In the genomic region with DNA sequence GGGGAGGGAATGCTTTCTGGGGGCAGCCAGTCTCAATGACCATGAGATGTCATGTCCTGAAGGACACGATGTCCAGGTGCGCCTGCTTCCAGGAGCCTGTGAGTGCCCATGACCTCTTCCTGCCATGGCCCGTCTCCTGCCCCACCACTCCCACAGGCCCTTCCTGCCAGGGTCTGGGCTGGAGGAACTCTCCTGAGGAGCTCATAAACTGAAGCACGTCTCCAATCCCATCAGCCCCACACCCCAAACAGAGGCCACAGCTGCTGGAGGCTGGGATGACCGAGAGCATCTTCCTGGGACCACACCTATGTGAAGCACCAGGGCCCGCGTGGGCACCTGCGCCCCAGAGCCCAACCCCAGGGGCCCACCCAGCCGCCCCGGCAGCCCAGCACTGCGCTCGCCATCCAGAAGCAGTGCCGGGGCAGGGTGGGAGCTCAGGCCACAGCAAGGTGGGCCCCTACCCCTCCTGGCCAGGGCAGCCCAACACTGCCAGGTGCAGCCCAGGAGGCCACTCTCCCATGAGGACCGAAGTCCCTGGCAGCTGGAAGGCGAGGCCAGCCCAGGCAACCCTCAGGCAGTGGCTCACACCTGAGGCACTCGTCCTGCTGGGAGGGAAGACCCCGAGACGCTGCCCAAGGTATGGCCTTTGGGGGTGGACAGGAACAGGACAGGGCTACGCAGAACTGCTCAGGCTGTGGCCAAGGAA, we compare ENCODE assay signal across 2 cellular contexts.
TF ChIP-seq lines count a peak whose summit lies in the region.

No MANE protein-coding gene starts in this region.

TF ChIP-seq in SK-N-SH treated with all-trans-retinoic acid at 6 μM for 48 hours, 23 proteins besides CTCF, POLR2A, EP300 and RAD21:
- TF ChIP-seq, protein P1, sequence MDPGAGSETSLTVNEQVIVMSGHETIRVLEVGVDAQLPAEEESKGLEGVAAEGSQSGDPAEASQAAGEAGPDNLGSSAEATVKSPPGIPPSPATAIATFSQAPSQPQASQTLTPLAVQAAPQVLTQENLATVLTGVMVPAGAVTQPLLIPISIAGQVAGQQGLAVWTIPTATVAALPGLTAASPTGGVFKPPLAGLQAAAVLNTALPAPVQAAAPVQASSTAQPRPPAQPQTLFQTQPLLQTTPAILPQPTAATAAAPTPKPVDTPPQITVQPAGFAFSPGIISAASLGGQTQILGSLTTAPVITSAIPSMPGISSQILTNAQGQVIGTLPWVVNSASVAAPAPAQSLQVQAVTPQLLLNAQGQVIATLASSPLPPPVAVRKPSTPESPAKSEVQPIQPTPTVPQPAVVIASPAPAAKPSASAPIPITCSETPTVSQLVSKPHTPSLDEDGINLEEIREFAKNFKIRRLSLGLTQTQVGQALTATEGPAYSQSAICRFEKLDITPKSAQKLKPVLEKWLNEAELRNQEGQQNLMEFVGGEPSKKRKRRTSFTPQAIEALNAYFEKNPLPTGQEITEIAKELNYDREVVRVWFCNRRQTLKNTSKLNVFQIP (CRISPR knock-in tag; IDR thresholded peaks at IDR 0.05; ENCODE audit: borderline replicate concordance, low read depth): no peak
- TF ChIP-seq OSR1 (CRISPR knock-in tag; IDR thresholded peaks at IDR 0.05) (no peak), ZC3H10 (CRISPR knock-in tag; IDR thresholded peaks at IDR 0.05) (no peak), GLIS3 (CRISPR knock-in tag; IDR thresholded peaks at IDR 0.05) (no peak), ZNF70 (CRISPR knock-in tag; IDR thresholded peaks at IDR 0.05) (no peak), SNAI2 (CRISPR knock-in tag; IDR thresholded peaks at IDR 0.05) (no peak), ISL1 (CRISPR knock-in tag; IDR thresholded peaks at IDR 0.05) (no peak), TCF4 (CRISPR knock-in tag; IDR thresholded peaks at IDR 0.05; ENCODE audit: borderline replicate concordance) (no peak), RARB (CRISPR knock-in tag; IDR thresholded peaks at IDR 0.05) (no peak)
- TF ChIP-seq, protein P2, sequence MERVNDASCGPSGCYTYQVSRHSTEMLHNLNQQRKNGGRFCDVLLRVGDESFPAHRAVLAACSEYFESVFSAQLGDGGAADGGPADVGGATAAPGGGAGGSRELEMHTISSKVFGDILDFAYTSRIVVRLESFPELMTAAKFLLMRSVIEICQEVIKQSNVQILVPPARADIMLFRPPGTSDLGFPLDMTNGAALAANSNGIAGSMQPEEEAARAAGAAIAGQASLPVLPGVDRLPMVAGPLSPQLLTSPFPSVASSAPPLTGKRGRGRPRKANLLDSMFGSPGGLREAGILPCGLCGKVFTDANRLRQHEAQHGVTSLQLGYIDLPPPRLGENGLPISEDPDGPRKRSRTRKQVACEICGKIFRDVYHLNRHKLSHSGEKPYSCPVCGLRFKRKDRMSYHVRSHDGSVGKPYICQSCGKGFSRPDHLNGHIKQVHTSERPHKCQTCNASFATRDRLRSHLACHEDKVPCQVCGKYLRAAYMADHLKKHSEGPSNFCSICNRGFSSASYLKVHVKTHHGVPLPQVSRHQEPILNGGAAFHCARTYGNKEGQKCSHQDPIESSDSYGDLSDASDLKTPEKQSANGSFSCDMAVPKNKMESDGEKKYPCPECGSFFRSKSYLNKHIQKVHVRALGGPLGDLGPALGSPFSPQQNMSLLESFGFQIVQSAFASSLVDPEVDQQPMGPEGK (CRISPR knock-in tag; IDR thresholded peaks at IDR 0.05; ENCODE audit: borderline replicate concordance): no peak
- TF ChIP-seq, protein P3, sequence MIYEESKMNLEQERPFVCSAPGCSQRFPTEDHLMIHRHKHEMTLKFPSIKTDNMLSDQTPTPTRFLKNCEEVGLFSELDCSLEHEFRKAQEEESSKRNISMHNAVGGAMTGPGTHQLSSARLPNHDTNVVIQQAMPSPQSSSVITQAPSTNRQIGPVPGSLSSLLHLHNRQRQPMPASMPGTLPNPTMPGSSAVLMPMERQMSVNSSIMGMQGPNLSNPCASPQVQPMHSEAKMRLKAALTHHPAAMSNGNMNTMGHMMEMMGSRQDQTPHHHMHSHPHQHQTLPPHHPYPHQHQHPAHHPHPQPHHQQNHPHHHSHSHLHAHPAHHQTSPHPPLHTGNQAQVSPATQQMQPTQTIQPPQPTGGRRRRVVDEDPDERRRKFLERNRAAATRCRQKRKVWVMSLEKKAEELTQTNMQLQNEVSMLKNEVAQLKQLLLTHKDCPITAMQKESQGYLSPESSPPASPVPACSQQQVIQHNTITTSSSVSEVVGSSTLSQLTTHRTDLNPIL (CRISPR knock-in tag; IDR thresholded peaks at IDR 0.05; ENCODE audit: low read depth): no peak
- TF ChIP-seq, protein P4, sequence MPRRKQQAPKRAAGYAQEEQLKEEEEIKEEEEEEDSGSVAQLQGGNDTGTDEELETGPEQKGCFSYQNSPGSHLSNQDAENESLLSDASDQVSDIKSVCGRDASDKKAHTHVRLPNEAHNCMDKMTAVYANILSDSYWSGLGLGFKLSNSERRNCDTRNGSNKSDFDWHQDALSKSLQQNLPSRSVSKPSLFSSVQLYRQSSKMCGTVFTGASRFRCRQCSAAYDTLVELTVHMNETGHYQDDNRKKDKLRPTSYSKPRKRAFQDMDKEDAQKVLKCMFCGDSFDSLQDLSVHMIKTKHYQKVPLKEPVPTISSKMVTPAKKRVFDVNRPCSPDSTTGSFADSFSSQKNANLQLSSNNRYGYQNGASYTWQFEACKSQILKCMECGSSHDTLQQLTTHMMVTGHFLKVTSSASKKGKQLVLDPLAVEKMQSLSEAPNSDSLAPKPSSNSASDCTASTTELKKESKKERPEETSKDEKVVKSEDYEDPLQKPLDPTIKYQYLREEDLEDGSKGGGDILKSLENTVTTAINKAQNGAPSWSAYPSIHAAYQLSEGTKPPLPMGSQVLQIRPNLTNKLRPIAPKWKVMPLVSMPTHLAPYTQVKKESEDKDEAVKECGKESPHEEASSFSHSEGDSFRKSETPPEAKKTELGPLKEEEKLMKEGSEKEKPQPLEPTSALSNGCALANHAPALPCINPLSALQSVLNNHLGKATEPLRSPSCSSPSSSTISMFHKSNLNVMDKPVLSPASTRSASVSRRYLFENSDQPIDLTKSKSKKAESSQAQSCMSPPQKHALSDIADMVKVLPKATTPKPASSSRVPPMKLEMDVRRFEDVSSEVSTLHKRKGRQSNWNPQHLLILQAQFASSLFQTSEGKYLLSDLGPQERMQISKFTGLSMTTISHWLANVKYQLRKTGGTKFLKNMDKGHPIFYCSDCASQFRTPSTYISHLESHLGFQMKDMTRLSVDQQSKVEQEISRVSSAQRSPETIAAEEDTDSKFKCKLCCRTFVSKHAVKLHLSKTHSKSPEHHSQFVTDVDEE (CRISPR knock-in tag; IDR thresholded peaks at IDR 0.05): no peak

TF ChIP-seq in GM23338, 12 proteins besides CTCF, POLR2A, EP300 and RAD21 (continued from another document):
- TF ChIP-seq, protein P5, sequence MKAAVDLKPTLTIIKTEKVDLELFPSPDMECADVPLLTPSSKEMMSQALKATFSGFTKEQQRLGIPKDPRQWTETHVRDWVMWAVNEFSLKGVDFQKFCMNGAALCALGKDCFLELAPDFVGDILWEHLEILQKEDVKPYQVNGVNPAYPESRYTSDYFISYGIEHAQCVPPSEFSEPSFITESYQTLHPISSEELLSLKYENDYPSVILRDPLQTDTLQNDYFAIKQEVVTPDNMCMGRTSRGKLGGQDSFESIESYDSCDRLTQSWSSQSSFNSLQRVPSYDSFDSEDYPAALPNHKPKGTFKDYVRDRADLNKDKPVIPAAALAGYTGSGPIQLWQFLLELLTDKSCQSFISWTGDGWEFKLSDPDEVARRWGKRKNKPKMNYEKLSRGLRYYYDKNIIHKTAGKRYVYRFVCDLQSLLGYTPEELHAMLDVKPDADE (IDR thresholded peaks at IDR 0.05): no peak
- TF ChIP-seq, protein P6, sequence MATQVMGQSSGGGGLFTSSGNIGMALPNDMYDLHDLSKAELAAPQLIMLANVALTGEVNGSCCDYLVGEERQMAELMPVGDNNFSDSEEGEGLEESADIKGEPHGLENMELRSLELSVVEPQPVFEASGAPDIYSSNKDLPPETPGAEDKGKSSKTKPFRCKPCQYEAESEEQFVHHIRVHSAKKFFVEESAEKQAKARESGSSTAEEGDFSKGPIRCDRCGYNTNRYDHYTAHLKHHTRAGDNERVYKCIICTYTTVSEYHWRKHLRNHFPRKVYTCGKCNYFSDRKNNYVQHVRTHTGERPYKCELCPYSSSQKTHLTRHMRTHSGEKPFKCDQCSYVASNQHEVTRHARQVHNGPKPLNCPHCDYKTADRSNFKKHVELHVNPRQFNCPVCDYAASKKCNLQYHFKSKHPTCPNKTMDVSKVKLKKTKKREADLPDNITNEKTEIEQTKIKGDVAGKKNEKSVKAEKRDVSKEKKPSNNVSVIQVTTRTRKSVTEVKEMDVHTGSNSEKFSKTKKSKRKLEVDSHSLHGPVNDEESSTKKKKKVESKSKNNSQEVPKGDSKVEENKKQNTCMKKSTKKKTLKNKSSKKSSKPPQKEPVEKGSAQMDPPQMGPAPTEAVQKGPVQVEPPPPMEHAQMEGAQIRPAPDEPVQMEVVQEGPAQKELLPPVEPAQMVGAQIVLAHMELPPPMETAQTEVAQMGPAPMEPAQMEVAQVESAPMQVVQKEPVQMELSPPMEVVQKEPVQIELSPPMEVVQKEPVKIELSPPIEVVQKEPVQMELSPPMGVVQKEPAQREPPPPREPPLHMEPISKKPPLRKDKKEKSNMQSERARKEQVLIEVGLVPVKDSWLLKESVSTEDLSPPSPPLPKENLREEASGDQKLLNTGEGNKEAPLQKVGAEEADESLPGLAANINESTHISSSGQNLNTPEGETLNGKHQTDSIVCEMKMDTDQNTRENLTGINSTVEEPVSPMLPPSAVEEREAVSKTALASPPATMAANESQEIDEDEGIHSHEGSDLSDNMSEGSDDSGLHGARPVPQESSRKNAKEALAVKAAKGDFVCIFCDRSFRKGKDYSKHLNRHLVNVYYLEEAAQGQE (IDR thresholded peaks at IDR 0.05; ENCODE audit: unreplicated experiment): no peak
- TF ChIP-seq EZH2 (IDR thresholded peaks at IDR 0.05; ENCODE audit: low read depth, unreplicated experiment) (no peak), STAT1 (IDR thresholded peaks at IDR 0.05; ENCODE audit: unreplicated experiment) (no peak), JUNB (IDR thresholded peaks at IDR 0.05; ENCODE audit: unreplicated experiment) (no peak)
- TF ChIP-seq, protein P7, sequence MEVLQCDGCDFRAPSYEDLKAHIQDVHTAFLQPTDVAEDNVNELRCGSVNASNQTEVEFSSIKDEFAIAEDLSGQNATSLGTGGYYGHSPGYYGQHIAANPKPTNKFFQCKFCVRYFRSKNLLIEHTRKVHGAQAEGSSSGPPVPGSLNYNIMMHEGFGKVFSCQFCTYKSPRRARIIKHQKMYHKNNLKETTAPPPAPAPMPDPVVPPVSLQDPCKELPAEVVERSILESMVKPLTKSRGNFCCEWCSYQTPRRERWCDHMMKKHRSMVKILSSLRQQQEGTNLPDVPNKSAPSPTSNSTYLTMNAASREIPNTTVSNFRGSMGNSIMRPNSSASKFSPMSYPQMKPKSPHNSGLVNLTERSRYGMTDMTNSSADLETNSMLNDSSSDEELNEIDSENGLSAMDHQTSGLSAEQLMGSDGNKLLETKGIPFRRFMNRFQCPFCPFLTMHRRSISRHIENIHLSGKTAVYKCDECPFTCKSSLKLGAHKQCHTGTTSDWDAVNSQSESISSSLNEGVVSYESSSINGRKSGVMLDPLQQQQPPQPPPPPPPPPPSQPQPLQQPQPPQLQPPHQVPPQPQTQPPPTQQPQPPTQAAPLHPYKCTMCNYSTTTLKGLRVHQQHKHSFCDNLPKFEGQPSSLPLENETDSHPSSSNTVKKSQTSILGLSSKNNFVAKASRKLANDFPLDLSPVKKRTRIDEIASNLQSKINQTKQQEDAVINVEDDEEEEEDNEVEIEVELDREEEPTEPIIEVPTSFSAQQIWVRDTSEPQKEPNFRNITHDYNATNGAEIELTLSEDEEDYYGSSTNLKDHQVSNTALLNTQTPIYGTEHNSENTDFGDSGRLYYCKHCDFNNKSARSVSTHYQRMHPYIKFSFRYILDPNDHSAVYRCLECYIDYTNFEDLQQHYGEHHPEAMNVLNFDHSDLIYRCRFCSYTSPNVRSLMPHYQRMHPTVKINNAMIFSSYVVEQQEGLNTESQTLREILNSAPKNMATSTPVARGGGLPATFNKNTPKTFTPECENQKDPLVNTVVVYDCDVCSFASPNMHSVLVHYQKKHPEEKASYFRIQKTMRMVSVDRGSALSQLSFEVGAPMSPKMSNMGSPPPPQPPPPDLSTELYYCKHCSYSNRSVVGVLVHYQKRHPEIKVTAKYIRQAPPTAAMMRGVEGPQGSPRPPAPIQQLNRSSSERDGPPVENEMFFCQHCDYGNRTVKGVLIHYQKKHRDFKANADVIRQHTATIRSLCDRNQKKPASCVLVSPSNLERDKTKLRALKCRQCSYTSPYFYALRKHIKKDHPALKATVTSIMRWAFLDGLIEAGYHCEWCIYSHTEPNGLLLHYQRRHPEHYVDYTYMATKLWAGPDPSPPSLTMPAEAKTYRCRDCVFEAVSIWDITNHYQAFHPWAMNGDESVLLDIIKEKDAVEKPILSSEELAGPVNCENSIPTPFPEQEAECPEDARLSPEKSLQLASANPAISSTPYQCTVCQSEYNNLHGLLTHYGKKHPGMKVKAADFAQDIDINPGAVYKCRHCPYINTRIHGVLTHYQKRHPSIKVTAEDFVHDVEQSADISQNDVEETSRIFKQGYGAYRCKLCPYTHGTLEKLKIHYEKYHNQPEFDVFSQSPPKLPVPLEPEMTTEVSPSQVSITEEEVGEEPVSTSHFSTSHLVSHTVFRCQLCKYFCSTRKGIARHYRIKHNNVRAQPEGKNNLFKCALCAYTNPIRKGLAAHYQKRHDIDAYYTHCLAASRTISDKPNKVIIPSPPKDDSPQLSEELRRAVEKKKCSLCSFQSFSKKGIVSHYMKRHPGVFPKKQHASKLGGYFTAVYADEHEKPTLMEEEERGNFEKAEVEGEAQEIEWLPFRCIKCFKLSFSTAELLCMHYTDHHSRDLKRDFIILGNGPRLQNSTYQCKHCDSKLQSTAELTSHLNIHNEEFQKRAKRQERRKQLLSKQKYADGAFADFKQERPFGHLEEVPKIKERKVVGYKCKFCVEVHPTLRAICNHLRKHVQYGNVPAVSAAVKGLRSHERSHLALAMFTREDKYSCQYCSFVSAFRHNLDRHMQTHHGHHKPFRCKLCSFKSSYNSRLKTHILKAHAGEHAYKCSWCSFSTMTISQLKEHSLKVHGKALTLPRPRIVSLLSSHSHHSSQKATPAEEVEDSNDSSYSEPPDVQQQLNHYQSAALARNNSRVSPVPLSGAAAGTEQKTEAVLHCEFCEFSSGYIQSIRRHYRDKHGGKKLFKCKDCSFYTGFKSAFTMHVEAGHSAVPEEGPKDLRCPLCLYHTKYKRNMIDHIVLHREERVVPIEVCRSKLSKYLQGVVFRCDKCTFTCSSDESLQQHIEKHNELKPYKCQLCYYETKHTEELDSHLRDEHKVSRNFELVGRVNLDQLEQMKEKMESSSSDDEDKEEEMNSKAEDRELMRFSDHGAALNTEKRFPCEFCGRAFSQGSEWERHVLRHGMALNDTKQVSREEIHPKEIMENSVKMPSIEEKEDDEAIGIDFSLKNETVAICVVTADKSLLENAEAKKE (CRISPR knock-in tag; IDR thresholded peaks at IDR 0.05): no peak
